Comparison of ENCODE assay signal across 11 cellular contexts in genomic region chr10:95360122-95360715, GRCh38.
DNase-seq lines count a peak whose midpoint lies in the region; ATAC-seq and TF ChIP-seq lines count a peak whose summit lies in the region.
"Had no signal": no experiment of that assay in that cellular context is flagged by ENCODE, and none has a peak within 500 bp of the region (broad histone marks: within the 10 kb centered on the region; RNA-seq: fewer than 3 reads in every experiment).

No MANE protein-coding gene starts in this region.

- POLR2A ChIA-PET in HEK293 (lab: Yijun Ruan, JAX) = interaction anchor here (0.6 kb wide), 1 partner anchor 199 kb away, joined by 4 read pairs; no protein-coding TSS in a partner anchor

- no peaks in the 10 kb centered on the region for H3K27me3 ChIP-seq in RWPE2 (ENCODE audit: insufficient read depth, poor library complexity, severe bottlenecking)

- no peaks in the 10 kb centered on the region for H3K36me3 ChIP-seq in HEK293 (ENCODE audit: control insufficient read depth in 2 of 2, insufficient read depth in 1 of 2, low read length in 2 of 2)
- no peaks in the 10 kb centered on the region for H3K36me3 ChIP-seq in RWPE2 (ENCODE audit: low read depth)

- DNase-seq in GM12864 (ENCODE audit: low read depth) = peak; percentile 27
- DNase-seq in RWPE2 (ENCODE audit: low spot score) = no peak
- peak; percentile 9 for DNase-seq in hepatic stellate cell (ENCODE audit: low spot score)
- no peak for DNase-seq in activated CD4-positive, alpha-beta T cell treated with anti-CD3 and anti-CD28 coated beads for 1 hour
- DNase-seq in GOT3 (lab: John Stamatoyannopoulos, UW) = no peak
- no peak for DNase-seq in hippocampal formation (lab: John Stamatoyannopoulos, UW)
- DNase-seq: activated CD4-positive, alpha-beta T cell treated with anti-CD3 and anti-CD28 coated beads for 4 hours; retina; stimulated activated naive B cell treated with anti-CD40 and anti-IgM and Interleukin-4, amounts not matched to agents 10 μg/mL and 1 μg/mL and 100 μg/mL, for 72 hours had no signal

- ATAC-seq in RWPE2 (ENCODE audit: low read depth) = peak; percentile 28; the same call in 1 of the 3 replicates
- no peak for ATAC-seq in HG02571 (IDR thresholded peaks at IDR 0.05; ENCODE audit: unreplicated experiment)

- H3K4me1 ChIP-seq in HEK293 (ENCODE audit: control insufficient read depth, insufficient read depth, low read length) = no peaks in the 10 kb centered on the region
- peaks cover 21% of the 10 kb centered on the region for H3K4me1 ChIP-seq in RWPE2 (ENCODE audit: insufficient read depth, poor library complexity, severe bottlenecking)

- H3K9me3 ChIP-seq in HEK293 (ENCODE audit: control insufficient read depth, insufficient read depth, low read depth, low read length) (no peaks in the 10 kb centered on the region), RWPE2 (ENCODE audit: severe bottlenecking) (no peaks in the 10 kb centered on the region)

- TF ChIP-seq CTCF in GM12864 (IDR thresholded peaks at IDR 0.05; ENCODE audit: low read depth, low read length, missing control alignments) = no peak
- TF ChIP-seq CTCF in HEK293 (tag by site-specific recombination; IDR thresholded peaks at IDR 0.05) = no peak
- no peak for TF ChIP-seq CTCF in RWPE2 (IDR thresholded peaks at IDR 0.05; ENCODE audit: poor library complexity, severe bottlenecking)

- H3K27ac ChIP-seq in HEK293 (ENCODE audit: extremely low read depth, low read depth, low read length) (no peak overlapping the region), RWPE2 (ENCODE audit: poor library complexity, severe bottlenecking) (peak overlapping the region; percentile 15)

- H3K4me3 ChIP-seq in GM12864 (ENCODE audit: low read depth, low read length) = no peak overlapping the region
- no peak overlapping the region for H3K4me3 ChIP-seq in HEK293 (ENCODE audit: low read depth, low read length)
- H3K4me3 ChIP-seq in RWPE2 (ENCODE audit: severe bottlenecking) = no peak overlapping the region

- CTCF ChIA-PET in HEK293 (lab: Yijun Ruan, JAX) = interaction anchor here (0.6 to 11.0 kb wide), 6 partner anchors 11 to 226 kb away, joined by 3 to 271 read pairs (median 4); no protein-coding TSS in a partner anchor

TF ChIP-seq in HEK293, 187 proteins besides CTCF, POLR2A, EP300 and RAD21:
- TF ChIP-seq ZNF221 (tag by site-specific recombination; IDR thresholded peaks at IDR 0.05; ENCODE audit: borderline replicate concordance) (no peak), GLIS1 (tag by site-specific recombination; IDR thresholded peaks at IDR 0.05) (no peak), SP2 (tag by site-specific recombination; IDR thresholded peaks at IDR 0.05) (0 out of 2 replicates have a peak, but pooled peaks have one; percentile 19), TCF7L2 (IDR thresholded peaks at IDR 0.05; ENCODE audit: borderline replicate concordance, low read depth, low read length) (no peak), RBAK (tag by site-specific recombination; IDR thresholded peaks at IDR 0.05) (no peak)

Comparison
In these comparisons a context has a peak if more than half of its experiments do, and no peak if none do; other contexts are left out.
1. DNase-seq: peak in GM12864 (single experiment) and hepatic stellate cell (single experiment); none in RWPE2 (single experiment), activated CD4-positive, alpha-beta T cell treated with anti-CD3 and anti-CD28 coated beads for 1 hour (single experiment), GOT3 (single experiment) and hippocampal formation (0 of 2).